In the genomic region with DNA sequence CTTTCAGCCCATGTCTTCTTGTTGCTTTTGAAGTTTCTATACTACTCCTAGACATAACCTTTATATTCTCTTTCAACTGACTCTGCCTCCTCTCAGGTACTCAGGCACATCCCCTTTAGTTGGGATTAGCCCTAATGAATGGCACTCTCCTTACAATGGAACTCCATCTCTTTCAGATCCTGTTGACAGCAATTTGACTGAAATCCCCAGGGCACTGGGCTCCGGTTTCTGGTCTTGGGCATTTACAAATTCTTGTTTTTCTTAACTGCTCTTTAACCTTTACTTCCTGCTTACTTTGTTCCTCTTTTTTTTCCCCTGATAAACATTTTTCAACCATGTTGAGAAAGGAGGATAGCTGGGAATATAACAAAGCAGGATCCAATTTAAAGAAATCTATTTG, we compare ENCODE assay signal across 2 cellular contexts.
TF ChIP-seq lines count a peak whose summit lies in the region.

No MANE protein-coding gene starts in this region.

TF ChIP-seq in GM23338, 12 proteins besides CTCF, POLR2A, EP300 and RAD21 (continued from another document):
- TF ChIP-seq, protein P1, sequence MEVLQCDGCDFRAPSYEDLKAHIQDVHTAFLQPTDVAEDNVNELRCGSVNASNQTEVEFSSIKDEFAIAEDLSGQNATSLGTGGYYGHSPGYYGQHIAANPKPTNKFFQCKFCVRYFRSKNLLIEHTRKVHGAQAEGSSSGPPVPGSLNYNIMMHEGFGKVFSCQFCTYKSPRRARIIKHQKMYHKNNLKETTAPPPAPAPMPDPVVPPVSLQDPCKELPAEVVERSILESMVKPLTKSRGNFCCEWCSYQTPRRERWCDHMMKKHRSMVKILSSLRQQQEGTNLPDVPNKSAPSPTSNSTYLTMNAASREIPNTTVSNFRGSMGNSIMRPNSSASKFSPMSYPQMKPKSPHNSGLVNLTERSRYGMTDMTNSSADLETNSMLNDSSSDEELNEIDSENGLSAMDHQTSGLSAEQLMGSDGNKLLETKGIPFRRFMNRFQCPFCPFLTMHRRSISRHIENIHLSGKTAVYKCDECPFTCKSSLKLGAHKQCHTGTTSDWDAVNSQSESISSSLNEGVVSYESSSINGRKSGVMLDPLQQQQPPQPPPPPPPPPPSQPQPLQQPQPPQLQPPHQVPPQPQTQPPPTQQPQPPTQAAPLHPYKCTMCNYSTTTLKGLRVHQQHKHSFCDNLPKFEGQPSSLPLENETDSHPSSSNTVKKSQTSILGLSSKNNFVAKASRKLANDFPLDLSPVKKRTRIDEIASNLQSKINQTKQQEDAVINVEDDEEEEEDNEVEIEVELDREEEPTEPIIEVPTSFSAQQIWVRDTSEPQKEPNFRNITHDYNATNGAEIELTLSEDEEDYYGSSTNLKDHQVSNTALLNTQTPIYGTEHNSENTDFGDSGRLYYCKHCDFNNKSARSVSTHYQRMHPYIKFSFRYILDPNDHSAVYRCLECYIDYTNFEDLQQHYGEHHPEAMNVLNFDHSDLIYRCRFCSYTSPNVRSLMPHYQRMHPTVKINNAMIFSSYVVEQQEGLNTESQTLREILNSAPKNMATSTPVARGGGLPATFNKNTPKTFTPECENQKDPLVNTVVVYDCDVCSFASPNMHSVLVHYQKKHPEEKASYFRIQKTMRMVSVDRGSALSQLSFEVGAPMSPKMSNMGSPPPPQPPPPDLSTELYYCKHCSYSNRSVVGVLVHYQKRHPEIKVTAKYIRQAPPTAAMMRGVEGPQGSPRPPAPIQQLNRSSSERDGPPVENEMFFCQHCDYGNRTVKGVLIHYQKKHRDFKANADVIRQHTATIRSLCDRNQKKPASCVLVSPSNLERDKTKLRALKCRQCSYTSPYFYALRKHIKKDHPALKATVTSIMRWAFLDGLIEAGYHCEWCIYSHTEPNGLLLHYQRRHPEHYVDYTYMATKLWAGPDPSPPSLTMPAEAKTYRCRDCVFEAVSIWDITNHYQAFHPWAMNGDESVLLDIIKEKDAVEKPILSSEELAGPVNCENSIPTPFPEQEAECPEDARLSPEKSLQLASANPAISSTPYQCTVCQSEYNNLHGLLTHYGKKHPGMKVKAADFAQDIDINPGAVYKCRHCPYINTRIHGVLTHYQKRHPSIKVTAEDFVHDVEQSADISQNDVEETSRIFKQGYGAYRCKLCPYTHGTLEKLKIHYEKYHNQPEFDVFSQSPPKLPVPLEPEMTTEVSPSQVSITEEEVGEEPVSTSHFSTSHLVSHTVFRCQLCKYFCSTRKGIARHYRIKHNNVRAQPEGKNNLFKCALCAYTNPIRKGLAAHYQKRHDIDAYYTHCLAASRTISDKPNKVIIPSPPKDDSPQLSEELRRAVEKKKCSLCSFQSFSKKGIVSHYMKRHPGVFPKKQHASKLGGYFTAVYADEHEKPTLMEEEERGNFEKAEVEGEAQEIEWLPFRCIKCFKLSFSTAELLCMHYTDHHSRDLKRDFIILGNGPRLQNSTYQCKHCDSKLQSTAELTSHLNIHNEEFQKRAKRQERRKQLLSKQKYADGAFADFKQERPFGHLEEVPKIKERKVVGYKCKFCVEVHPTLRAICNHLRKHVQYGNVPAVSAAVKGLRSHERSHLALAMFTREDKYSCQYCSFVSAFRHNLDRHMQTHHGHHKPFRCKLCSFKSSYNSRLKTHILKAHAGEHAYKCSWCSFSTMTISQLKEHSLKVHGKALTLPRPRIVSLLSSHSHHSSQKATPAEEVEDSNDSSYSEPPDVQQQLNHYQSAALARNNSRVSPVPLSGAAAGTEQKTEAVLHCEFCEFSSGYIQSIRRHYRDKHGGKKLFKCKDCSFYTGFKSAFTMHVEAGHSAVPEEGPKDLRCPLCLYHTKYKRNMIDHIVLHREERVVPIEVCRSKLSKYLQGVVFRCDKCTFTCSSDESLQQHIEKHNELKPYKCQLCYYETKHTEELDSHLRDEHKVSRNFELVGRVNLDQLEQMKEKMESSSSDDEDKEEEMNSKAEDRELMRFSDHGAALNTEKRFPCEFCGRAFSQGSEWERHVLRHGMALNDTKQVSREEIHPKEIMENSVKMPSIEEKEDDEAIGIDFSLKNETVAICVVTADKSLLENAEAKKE (CRISPR knock-in tag; IDR thresholded peaks at IDR 0.05): no peak
- TF ChIP-seq NANOG (IDR thresholded peaks at IDR 0.05; ENCODE audit: borderline replicate concordance): no peak

TF ChIP-seq in WTC11, 78 proteins besides CTCF, POLR2A, EP300 and RAD21 (continued from another document):
- TF ChIP-seq, protein P2, sequence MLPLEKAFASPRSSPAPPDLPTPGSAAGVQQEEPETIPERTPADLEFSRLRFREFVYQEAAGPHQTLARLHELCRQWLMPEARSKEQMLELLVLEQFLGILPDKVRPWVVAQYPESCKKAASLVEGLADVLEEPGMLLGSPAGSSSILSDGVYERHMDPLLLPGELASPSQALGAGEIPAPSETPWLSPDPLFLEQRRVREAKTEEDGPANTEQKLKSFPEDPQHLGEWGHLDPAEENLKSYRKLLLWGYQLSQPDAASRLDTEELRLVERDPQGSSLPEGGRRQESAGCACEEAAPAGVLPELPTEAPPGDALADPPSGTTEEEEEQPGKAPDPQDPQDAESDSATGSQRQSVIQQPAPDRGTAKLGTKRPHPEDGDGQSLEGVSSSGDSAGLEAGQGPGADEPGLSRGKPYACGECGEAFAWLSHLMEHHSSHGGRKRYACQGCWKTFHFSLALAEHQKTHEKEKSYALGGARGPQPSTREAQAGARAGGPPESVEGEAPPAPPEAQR (CRISPR knock-in tag; IDR thresholded peaks at IDR 0.05): no peak
- no peak for TF ChIP-seq SMAD3 (CRISPR knock-in tag; IDR thresholded peaks at IDR 0.05; ENCODE audit: borderline replicate concordance)
